27 cellular contexts compared by ENCODE assay signal in genomic region chr1:191432817-191433216, GRCh38.
"Had no signal": no experiment of that assay in that cellular context is flagged by ENCODE, and none has a peak within 500 bp of the region (broad histone marks: within the 10 kb centered on the region; RNA-seq: fewer than 3 reads in every experiment).

No MANE protein-coding gene starts in this region.

- H3K27ac Mint-ChIP-seq: activated CD4-positive, alpha-beta memory T cell treated with anti-CD3 and anti-CD28 coated beads, Interleukin-2, amount 10 ng/mL, durations not matched to agents 7 days and 5 days; activated CD4-positive, alpha-beta T cell treated with anti-CD3 and anti-CD28 coated beads, Interleukin-2, amount 10 ng/mL, durations not matched to agents 7 days and 5 days; activated naive CD4-positive, alpha-beta T cell treated with anti-CD3 and anti-CD28 coated beads, Interleukin-2, amount 10 ng/mL, durations not matched to agents 7 days and 5 days; activated naive CD8-positive, alpha-beta T cell treated with anti-CD3 and anti-CD28 coated beads, Interleukin-2, amount 10 ng/mL, durations not matched to agents 7 days and 5 days; activated T-cell treated with anti-CD3 and anti-CD28 coated beads, Interleukin-2, amount 50 U/mL, for 24 hours; brain; naive thymus-derived CD4-positive, alpha-beta T cell; type B pancreatic cell had no signal

- H3K4me1 ChIP-seq: ascending aorta, heart right ventricle, right atrium auricular region, testis, uterus had no signal

- H3K27me3 Mint-ChIP-seq: activated CD4-positive, alpha-beta memory T cell treated with anti-CD3 and anti-CD28 coated beads, Interleukin-2, amount 10 ng/mL, durations not matched to agents 7 days and 5 days; activated CD4-positive, alpha-beta T cell treated with anti-CD3 and anti-CD28 coated beads, Interleukin-2, amount 10 ng/mL, durations not matched to agents 7 days and 5 days; activated naive CD4-positive, alpha-beta T cell treated with anti-CD3 and anti-CD28 coated beads, Interleukin-2, amount 10 ng/mL, durations not matched to agents 7 days and 5 days; activated naive CD8-positive, alpha-beta T cell treated with anti-CD3 and anti-CD28 coated beads, Interleukin-2, amount 10 ng/mL, durations not matched to agents 7 days and 5 days; activated T-cell treated with anti-CD3 and anti-CD28 coated beads, Interleukin-2, amount 50 U/mL, for 24 hours; naive thymus-derived CD4-positive, alpha-beta T cell; type B pancreatic cell had no signal

- H3K27me3 ChIP-seq: ascending aorta, dorsolateral prefrontal cortex, heart right ventricle, right atrium auricular region, testis, uterus had no signal

- H3K36me3 Mint-ChIP-seq: activated naive CD4-positive, alpha-beta T cell treated with anti-CD3 and anti-CD28 coated beads, Interleukin-2, amount 10 ng/mL, durations not matched to agents 7 days and 5 days; activated naive CD8-positive, alpha-beta T cell treated with anti-CD3 and anti-CD28 coated beads, Interleukin-2, amount 10 ng/mL, durations not matched to agents 7 days and 5 days; brain; naive thymus-derived CD4-positive, alpha-beta T cell; type B pancreatic cell had no signal

- ATAC-seq: esophagus mucosa; heart right ventricle; left colon; naive thymus-derived CD4-positive, alpha-beta T cell had no signal

- H3K36me3 ChIP-seq: ascending aorta, heart right ventricle, right atrium auricular region, uterus had no signal

- H3K4me1 Mint-ChIP-seq: activated CD4-positive, alpha-beta memory T cell treated with anti-CD3 and anti-CD28 coated beads, Interleukin-2, amount 10 ng/mL, durations not matched to agents 7 days and 5 days; activated CD4-positive, alpha-beta T cell treated with anti-CD3 and anti-CD28 coated beads, Interleukin-2, amount 10 ng/mL, durations not matched to agents 7 days and 5 days; activated naive CD4-positive, alpha-beta T cell treated with anti-CD3 and anti-CD28 coated beads, Interleukin-2, amount 10 ng/mL, durations not matched to agents 7 days and 5 days; activated naive CD8-positive, alpha-beta T cell treated with anti-CD3 and anti-CD28 coated beads, Interleukin-2, amount 10 ng/mL, durations not matched to agents 7 days and 5 days; brain; naive thymus-derived CD4-positive, alpha-beta T cell had no signal

- H3K9me3 ChIP-seq: ascending aorta, testis, uterus had no signal

- DNase-seq: activated CD4-positive, alpha-beta memory T cell treated with anti-CD3 and anti-CD28 coated beads, Interleukin-2, amount 10 ng/mL, durations not matched to agents 7 days and 5 days; activated CD4-positive, alpha-beta T cell treated with anti-CD3 and anti-CD28 coated beads for 1 hour; activated CD4-positive, alpha-beta T cell treated with anti-CD3 and anti-CD28 coated beads, Interleukin-2, amount 10 ng/mL, durations not matched to agents 7 days and 5 days; activated CD8-positive, alpha-beta memory T cell treated with anti-CD3 and anti-CD28 coated beads, Interleukin-2, amount 50 U/mL, for 48 hours; activated gamma-delta T cell; activated naive CD4-positive, alpha-beta T cell treated with anti-CD3 and anti-CD28 coated beads, Interleukin-2, amount 10 ng/mL, durations not matched to agents 7 days and 5 days; activated naive CD8-positive, alpha-beta T cell treated with anti-CD3 and anti-CD28 coated beads, Interleukin-2, amount 10 ng/mL, durations not matched to agents 7 days and 5 days; activated T-cell treated with anti-CD3 and anti-CD28 coated beads, Interleukin-2, amount 50 U/mL, for 24 hours; dorsolateral prefrontal cortex; effector memory CD4-positive, alpha-beta T cell; foreskin melanocyte; heart right ventricle; left colon; midbrain; naive thymus-derived CD4-positive, alpha-beta T cell; stimulated activated CD4-positive, alpha-beta T cell treated with anti-CD3 and anti-CD28 coated beads, Interleukin-15, amount 100 ng/mL, for 24 hours; stimulated activated CD4-positive, alpha-beta T cell treated with anti-CD3 and anti-CD28 coated beads, Interleukin-2, amount 100 ng/mL, for 24 hours; stimulated activated naive CD4-positive, alpha-beta T cell; T-helper 2 cell; testis; uterus had no signal

- H3K4me3 ChIP-seq: ascending aorta, coronary artery, dorsolateral prefrontal cortex, heart right ventricle, right atrium auricular region, testis, uterus had no signal

- H3K9me3 Mint-ChIP-seq: type B pancreatic cell had no signal

- H3K27ac ChIP-seq: ascending aorta, coronary artery, dorsolateral prefrontal cortex, heart right ventricle, right atrium auricular region, testis, uterus had no signal

- H3K4me3 Mint-ChIP-seq: activated CD4-positive, alpha-beta memory T cell treated with anti-CD3 and anti-CD28 coated beads, Interleukin-2, amount 10 ng/mL, durations not matched to agents 7 days and 5 days; activated CD4-positive, alpha-beta T cell treated with anti-CD3 and anti-CD28 coated beads, Interleukin-2, amount 10 ng/mL, durations not matched to agents 7 days and 5 days; activated naive CD4-positive, alpha-beta T cell treated with anti-CD3 and anti-CD28 coated beads, Interleukin-2, amount 10 ng/mL, durations not matched to agents 7 days and 5 days; activated naive CD8-positive, alpha-beta T cell treated with anti-CD3 and anti-CD28 coated beads, Interleukin-2, amount 10 ng/mL, durations not matched to agents 7 days and 5 days; activated T-cell treated with anti-CD3 and anti-CD28 coated beads, Interleukin-2, amount 50 U/mL, for 24 hours; brain; naive thymus-derived CD4-positive, alpha-beta T cell; type B pancreatic cell had no signal
